In genomic region chr22:37088108-37088605, GRCh38 we compare ENCODE assay signal across 14 cellular contexts. TPM values are rescaled to one million over a fixed set of nuclear protein-coding genes. Genes with fewer than 3 reads are reported as not detected.
DNase-seq lines count a peak whose midpoint lies in the region; ATAC-seq, FAIRE-seq and TF ChIP-seq lines count a peak whose summit lies in the region.
"Had no signal": no experiment of that assay in that cellular context is flagged by ENCODE, and none has a peak within 500 bp of the region (broad histone marks: within the 10 kb centered on the region; RNA-seq: fewer than 3 reads in every experiment).

No MANE protein-coding gene starts in this region.

- ATAC-seq in CD4-positive, alpha-beta T cell (ENCODE audit: poor library complexity) = peak; percentile 34
- ATAC-seq in GM21360 (IDR thresholded peaks at IDR 0.05; ENCODE audit: unreplicated experiment) (no peak), HG03457 (IDR thresholded peaks at IDR 0.05; ENCODE audit: unreplicated experiment) (no peak)
- ATAC-seq: left lobe of liver, pancreas, SK-N-SH treated with all-trans-retinoic acid at 6 μM for 48 hours had no signal

- POLR2A ChIA-PET in CD4-positive, alpha-beta T cell (lab: Charles Lee) = no interaction called here
- POLR2A ChIA-PET in activated CD4-positive, alpha-beta memory T cell treated with anti-CD3 and anti-CD28 coated beads, Interleukin-2, amount 10 ng/mL, durations not matched to agents 7 days and 5 days (lab: Charles Lee) = interaction anchor here (1.0 to 7.1 kb wide), 3 partner anchors 8 to 33 kb away, joined by 3 to 42 read pairs (median 11); no protein-coding TSS in a partner anchor

- H3K36me3 Mint-ChIP-seq in CD4-positive, alpha-beta T cell (ENCODE audit: low read depth) = no peaks in the 10 kb centered on the region
- peaks cover 6% of the 10 kb centered on the region for H3K36me3 Mint-ChIP-seq in activated CD4-positive, alpha-beta memory T cell treated with anti-CD3 and anti-CD28 coated beads, Interleukin-2, amount 10 ng/mL, durations not matched to agents 7 days and 5 days (ENCODE audit: low read depth)
- H3K36me3 Mint-ChIP-seq: IgD-negative memory B cell had no signal

- FAIRE-seq in GM12892 (lab: Jason Lieb, UNC) = peak; percentile 81
- FAIRE-seq: pancreas had no signal

- CTCF ChIA-PET in CD4-positive, alpha-beta T cell (lab: Charles Lee) = no interaction called here
- CTCF ChIA-PET in activated CD4-positive, alpha-beta memory T cell treated with anti-CD3 and anti-CD28 coated beads, Interleukin-2, amount 10 ng/mL, durations not matched to agents 7 days and 5 days (lab: Charles Lee) = interaction anchor here (0.6 kb wide), 1 partner anchor 43 kb away, joined by 5 read pairs; no protein-coding TSS in a partner anchor

- H3K4me1 Mint-ChIP-seq in CD4-positive, alpha-beta T cell (ENCODE audit: low read depth) = no peaks in the 10 kb centered on the region
- peaks cover 50% of the 10 kb centered on the region for H3K4me1 Mint-ChIP-seq in activated CD4-positive, alpha-beta memory T cell treated with anti-CD3 and anti-CD28 coated beads, Interleukin-2, amount 10 ng/mL, durations not matched to agents 7 days and 5 days

- no peak overlapping the region for H3K27ac ChIP-seq in CD4-positive, alpha-beta T cell (ENCODE audit: low read depth, low read length)
- H3K27ac ChIP-seq: pancreas, thyroid gland had no signal

- no peaks in the 10 kb centered on the region for H3K9me3 ChIP-seq in CD4-positive, alpha-beta T cell (ENCODE audit: control insufficient read depth, low read length)
- H3K9me3 ChIP-seq: pancreas, thyroid gland had no signal

- no peaks in the 10 kb centered on the region for H3K9me3 Mint-ChIP-seq in CD4-positive, alpha-beta T cell
- no peaks in the 10 kb centered on the region for H3K9me3 Mint-ChIP-seq in activated CD4-positive, alpha-beta memory T cell treated with anti-CD3 and anti-CD28 coated beads, Interleukin-2, amount 10 ng/mL, durations not matched to agents 7 days and 5 days
- H3K9me3 Mint-ChIP-seq: IgD-negative memory B cell had no signal

- no peak for TF ChIP-seq CTCF in CD4-positive, alpha-beta T cell (IDR thresholded peaks at IDR 0.05)

- intact Hi-C loops in CD4-positive, alpha-beta T cell (cut with DNase I, micrococcal nuclease) = no loop called here

- H3K27me3 ChIP-seq in CD4-positive, alpha-beta T cell (ENCODE audit: control insufficient read depth, insufficient read depth, low read length) = no peaks in the 10 kb centered on the region
- H3K27me3 ChIP-seq: pancreas, thyroid gland had no signal

- no peak for TF ChIP-seq POLR2A in GM12892 (IDR thresholded peaks at IDR 0.05; ENCODE audit: low read depth, low read length)

- H3K27ac Mint-ChIP-seq in CD4-positive, alpha-beta T cell = no peak overlapping the region
- H3K27ac Mint-ChIP-seq in activated CD4-positive, alpha-beta memory T cell treated with anti-CD3 and anti-CD28 coated beads, Interleukin-2, amount 10 ng/mL, durations not matched to agents 7 days and 5 days = peak overlapping the region; percentile 40
- H3K27ac Mint-ChIP-seq: IgD-negative memory B cell had no signal

- DNase-seq in CD4-positive, alpha-beta T cell = no peak
- DNase-seq in GM12892 (ENCODE audit: insufficient read length) (no peak), islet precursor cell (peak; percentile 69), NOMO-1 treated with dmso at 0.1 percent for 144 hours (lab: John Stamatoyannopoulos, UW; ENCODE audit: unreplicated experiment) (no peak)
- DNase-seq in activated CD4-positive, alpha-beta memory T cell treated with anti-CD3 and anti-CD28 coated beads, Interleukin-2, amount 10 ng/mL, durations not matched to agents 7 days and 5 days = peak; percentile 38
- DNase-seq: cerebellar nuclear complex, DMS79, pancreas had no signal

- H3K27me3 Mint-ChIP-seq in CD4-positive, alpha-beta T cell = no peaks in the 10 kb centered on the region
- no peaks in the 10 kb centered on the region for H3K27me3 Mint-ChIP-seq in activated CD4-positive, alpha-beta memory T cell treated with anti-CD3 and anti-CD28 coated beads, Interleukin-2, amount 10 ng/mL, durations not matched to agents 7 days and 5 days

- no peak overlapping the region for H3K4me3 Mint-ChIP-seq in CD4-positive, alpha-beta T cell
- peak overlapping the region; percentile 54 for H3K4me3 Mint-ChIP-seq in activated CD4-positive, alpha-beta memory T cell treated with anti-CD3 and anti-CD28 coated beads, Interleukin-2, amount 10 ng/mL, durations not matched to agents 7 days and 5 days

RNA-seq across cellular contexts. Expression of gene TMPRSS6, which starts 21.4 kb away (rescaled TPM):
- under 1 TPM; 0.19 to 0.39 TPM for total RNA-seq in CD4-positive, alpha-beta T cell
- polyA plus RNA-seq in GM12892 (2012; ENCODE audit: missing spikeins) = 2.0 TPM
- total RNA-seq in activated CD4-positive, alpha-beta memory T cell treated with anti-CD3 and anti-CD28 coated beads, Interleukin-2, amount 10 ng/mL, durations not matched to agents 7 days and 5 days = 10 to 100 TPM; 14.0 to 14.7 TPM
- polyA plus RNA-seq: IgD-negative memory B cell had no signal

RNA-seq across cellular contexts. Expression of gene KCTD17, which starts 36.6 kb away (rescaled TPM):
- total RNA-seq in CD4-positive, alpha-beta T cell = 10 to 100 TPM; 17.3 to 17.9 TPM
- polyA plus RNA-seq in GM12892 (2012; ENCODE audit: missing spikeins) = 7.4 TPM
- 10 to 100 TPM; 34.5 to 36.3 TPM for total RNA-seq in activated CD4-positive, alpha-beta memory T cell treated with anti-CD3 and anti-CD28 coated beads, Interleukin-2, amount 10 ng/mL, durations not matched to agents 7 days and 5 days

Comparison
In these comparisons a context has a peak if more than half of its experiments do, and no peak if none do; other contexts are left out.
1. DNase-seq: peak in activated CD4-positive, alpha-beta memory T cell treated with anti-CD3 and anti-CD28 coated beads, Interleukin-2, amount 10 ng/mL, durations not matched to agents 7 days and 5 days (single experiment) and islet precursor cell (single experiment); none in CD4-positive, alpha-beta T cell (0 of 10), GM12892 (single experiment) and NOMO-1 treated with dmso at 0.1 percent for 144 hours (single experiment).
2. RNA of gene TMPRSS6, which starts 21.4 kb away (total RNA-seq): 14.0 to 14.7 TPM in activated CD4-positive, alpha-beta memory T cell treated with anti-CD3 and anti-CD28 coated beads, Interleukin-2, amount 10 ng/mL, durations not matched to agents 7 days and 5 days; 0.19 to 0.39 TPM in CD4-positive, alpha-beta T cell; every median in the first group is over 10 times any median in the second.